1 cellular context compared by ENCODE assay signal in genomic region chr4:3229328-3229727, GRCh38.
TF ChIP-seq lines count a peak whose summit lies in the region.

No MANE protein-coding gene starts in this region.

TF ChIP-seq in H1, 55 proteins besides CTCF, POLR2A, EP300 and RAD21:
- TF ChIP-seq TAF1 (IDR thresholded peaks at IDR 0.05; ENCODE audit: low read depth, low read length) (no peak), ZNF274 (IDR thresholded peaks at IDR 0.05; ENCODE audit: borderline replicate concordance, extremely low read depth, low read length) (no peak), TCF12 (IDR thresholded peaks at IDR 0.05; ENCODE audit: low read depth, low read length) (no peak), SP2 (IDR thresholded peaks at IDR 0.05; ENCODE audit: low read length) (no peak), POU5F1 (IDR thresholded peaks at IDR 0.05; ENCODE audit: low read depth, low read length) (no peak), BCL11A (IDR thresholded peaks at IDR 0.05; ENCODE audit: low read depth in 2 of 2, low read length in 2 of 2) (no peak)
